Comparison of ENCODE assay signal across 8 cellular contexts in genomic region chr2:233354500-233354924, GRCh38. TPM values are rescaled to one million over a fixed set of nuclear protein-coding genes. Genes with fewer than 3 reads are reported as not detected.
DNase-seq lines count a peak whose midpoint lies in the region; ATAC-seq and TF ChIP-seq lines count a peak whose summit lies in the region.

No MANE protein-coding gene starts in this region.

- DNase-seq in AG09309 (ENCODE audit: low read depth) (no peak), HuH-7.5 (ENCODE audit: low spot score) (peak; percentile 42), epithelial cell of proximal tubule (ENCODE audit: low read depth) (no peak), GF-D8 (lab: John Stamatoyannopoulos, UW) (no peak), NCI-H510A (lab: John Stamatoyannopoulos, UW) (no peak), immature natural killer cell (no peak)

- peak overlapping the region; percentile 69 for H3K4me3 ChIP-seq in AG09309 (ENCODE audit: control insufficient read depth, low read depth, low read length)
- peak overlapping the region; percentile 81 for H3K4me3 ChIP-seq in epithelial cell of proximal tubule (ENCODE audit: low read depth, low read length)
- H3K4me3 ChIP-seq in skin epidermis, result peak overlapping the region; percentile 29 to 67 (median 50)

- ATAC-seq in GM19463 (IDR thresholded peaks at IDR 0.05; ENCODE audit: unreplicated experiment), result peak; percentile 20

- peaks cover 66 to 68% of the 10 kb centered on the region in 2 donors for H3K4me1 Mint-ChIP-seq in immature natural killer cell

- peaks cover 0 to 5% (median under 1%) of the 10 kb centered on the region in 3 donors for H3K36me3 Mint-ChIP-seq in immature natural killer cell

- H3K27me3 Mint-ChIP-seq in immature natural killer cell (ENCODE audit: low read depth in 3 of 3), result peaks cover 14 to 23% (median 19%) of the 10 kb centered on the region in 3 donors

- peak overlapping the region in 1 of 6 donors; percentile 85 for H3K27ac Mint-ChIP-seq in immature natural killer cell

- H3K9me3 Mint-ChIP-seq in immature natural killer cell, result no peaks in the 10 kb centered on the region

- TF ChIP-seq CTCF in AG09309 (IDR thresholded peaks at IDR 0.05; ENCODE audit: control insufficient read depth, insufficient read depth, low read depth, low read length, missing control alignments), result no peak
- TF ChIP-seq CTCF in epithelial cell of proximal tubule (conservative IDR thresholded peaks at IDR 0.05; ENCODE audit: low read depth, low read length), result no peak

- no peak overlapping the region for H3K4me3 Mint-ChIP-seq in immature natural killer cell

- H3K27ac ChIP-seq in skin epidermis, result peak overlapping the region in 3 of 21 experiments; percentile 38 to 41 (median 38)

RNA-seq across cellular contexts. Expression of gene DGKD, which starts 0.2 kb away (rescaled TPM):
- 10.3 and 24.5 TPM in 2 replicates for total RNA-seq in epithelial cell of proximal tubule
- polyA plus RNA-seq in immature natural killer cell, result 10 to 100 TPM; 15.9 to 60.6 (median 21.3) TPM

RNA-seq across cellular contexts. Expression of gene SAG, which starts 46.9 kb away (rescaled TPM):
- total RNA-seq in epithelial cell of proximal tubule, result not detected in 2 replicates
- polyA plus RNA-seq in immature natural killer cell, result not detected
